Comparison of ENCODE assay signal across 8 cellular contexts in the genomic region with DNA sequence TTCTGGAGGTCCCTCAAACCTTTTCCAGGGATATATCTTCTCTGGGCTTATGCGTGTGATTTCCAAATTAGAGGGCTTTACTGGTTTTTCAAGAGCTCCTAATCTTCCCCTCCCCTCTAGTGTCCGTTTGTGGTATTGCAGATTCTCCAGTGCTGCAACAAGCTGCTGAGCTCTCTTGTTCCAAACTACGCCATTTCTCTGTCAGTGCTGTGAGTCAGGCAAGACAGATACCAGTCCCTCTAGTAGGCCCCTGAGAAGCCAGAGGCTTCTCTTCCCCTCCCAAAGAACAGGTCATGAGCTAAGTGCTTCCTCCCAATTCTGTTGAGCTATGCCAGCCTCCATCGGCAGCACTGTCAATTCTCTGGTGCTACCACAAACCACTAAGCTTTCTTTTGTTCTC.
A peak's percentile ranks its signal among the peaks of the same experiment; 100 is the strongest.
DNase-seq lines count a peak whose midpoint lies in the region; ATAC-seq and TF ChIP-seq lines count a peak whose summit lies in the region.

No MANE protein-coding gene starts in this region.

- H3K27ac ChIP-seq in A673 (ENCODE audit: low read depth, low read length, poor library complexity, severe bottlenecking) (no peak overlapping the region), epithelial cell of prostate (peak overlapping the region; percentile 15), neuronal stem cell (replicated peaks; ENCODE audit: low read length) (no peak overlapping the region)

- peaks cover 6% of the 10 kb centered on the region for H3K9me3 ChIP-seq in A673 (ENCODE audit: low read depth, low read length, poor library complexity, severe bottlenecking)
- peaks cover 0 to 38% of the 10 kb centered on the region in 2 donors for H3K9me3 ChIP-seq in neuronal stem cell (replicated peaks in 1 of 2; ENCODE audit: control insufficient read depth in 2 of 2, insufficient read depth in 1 of 2, low read depth in 1 of 2, low read length in 2 of 2)

- TF ChIP-seq CTCF in A673 (conservative IDR thresholded peaks at IDR 0.05; ENCODE audit: low read depth, low read length) (peak; percentile 80), GM12874 (IDR thresholded peaks at IDR 0.05; ENCODE audit: insufficient read depth, low read depth, low read length) (peak; percentile 88)

- no peak overlapping the region for H2AFZ ChIP-seq in neuronal stem cell (ENCODE audit: low read length)

- WGBS in neuronal stem cell (ENCODE audit: extremely low coverage in 2 of 2, insufficient read length in 2 of 2, insufficient replicate concordance in 1 of 2), 2 donors, result no CpG with 5 or more reads among the region's 4 CpGs

- H4K8ac ChIP-seq in neuronal stem cell (ENCODE audit: low read depth, low read length), result no peak overlapping the region

- H4K91ac ChIP-seq in neuronal stem cell (ENCODE audit: low read depth, low read length, poor library complexity), result no peak overlapping the region

- H2BK12ac ChIP-seq in neuronal stem cell (ENCODE audit: low read length), result no peak overlapping the region

- POLR2A ChIA-PET in A673 (lab: Charles Lee; ENCODE audit: low non-redundant PET), result interaction anchor here (0.6 to 0.9 kb wide), 2 partner anchors 334 to 1050 kb away, joined by 5 to 20 read pairs; no protein-coding TSS in a partner anchor

- no peak overlapping the region for H3K4ac ChIP-seq in neuronal stem cell (ENCODE audit: low read length)

- H3K36me3 ChIP-seq in A673 (ENCODE audit: insufficient read depth, low read length, poor library complexity, severe bottlenecking), result no peaks in the 10 kb centered on the region
- peaks cover 0 to 34% of the 10 kb centered on the region in 2 donors for H3K36me3 ChIP-seq in neuronal stem cell (replicated peaks in 1 of 2; ENCODE audit: control insufficient read depth in 2 of 2, insufficient read depth in 2 of 2, low read length in 2 of 2)

- no peak overlapping the region for H3K14ac ChIP-seq in neuronal stem cell (ENCODE audit: low read length)

- no peak overlapping the region for H2BK5ac ChIP-seq in neuronal stem cell (ENCODE audit: low read length)

- ATAC-seq in GM21390 (IDR thresholded peaks at IDR 0.05; ENCODE audit: unreplicated experiment), result no peak

- no peaks in the 10 kb centered on the region for H3K27me3 ChIP-seq in A673 (replicated peaks; ENCODE audit: insufficient read depth, low read depth, low read length, poor library complexity)
- no peaks in the 10 kb centered on the region for H3K27me3 ChIP-seq in neuronal stem cell (ENCODE audit: control insufficient read depth in 3 of 3, insufficient read depth in 3 of 3, low read depth in 1 of 3, low read length in 3 of 3)

- peaks cover 24% of the 10 kb centered on the region for H3K4me1 ChIP-seq in A673 (ENCODE audit: insufficient read depth, low read length, poor library complexity, severe bottlenecking)
- peaks cover 5 to 15% of the 10 kb centered on the region in 2 donors for H3K4me1 ChIP-seq in neuronal stem cell (ENCODE audit: control insufficient read depth in 2 of 2, insufficient read depth in 1 of 2, low read depth in 1 of 2, low read length in 2 of 2)

- no peak overlapping the region for H3K4me3 ChIP-seq in A673 (ENCODE audit: low read depth, low read length, poor library complexity, severe bottlenecking)
- no peak overlapping the region for H3K4me3 ChIP-seq in neuronal stem cell (ENCODE audit: low read length in 2 of 2)

- CTCF ChIA-PET in A673 (lab: Charles Lee), result interaction anchor here (0.9 to 1.4 kb wide), 7 partner anchors 9 to 613 kb away, joined by 3 to 10 read pairs (median 6); a partner anchor contains a TSS

- no peak overlapping the region for H3K23ac ChIP-seq in neuronal stem cell (ENCODE audit: low read depth, low read length, poor library complexity)

- no peak overlapping the region for H2BK120ac ChIP-seq in neuronal stem cell (ENCODE audit: low read depth, low read length)

- no peak overlapping the region for H2BK15ac ChIP-seq in neuronal stem cell (ENCODE audit: low read length)

- no peak overlapping the region for H3K18ac ChIP-seq in neuronal stem cell (ENCODE audit: low read length)

- H3K79me1 ChIP-seq in neuronal stem cell (ENCODE audit: low read depth, low read length), result no peaks in the 10 kb centered on the region

- H3K4me2 ChIP-seq in neuronal stem cell (ENCODE audit: insufficient read depth, low read length, poor library complexity, severe bottlenecking), result no peak overlapping the region

- no peak overlapping the region for H2AK5ac ChIP-seq in neuronal stem cell (ENCODE audit: low read depth, low read length)

- no TSS peak for BruUV-seq in A673 (replicated peaks; lab: Mats Ljungman, UMichigan)

- no peak overlapping the region for H3K9ac ChIP-seq in neuronal stem cell (ENCODE audit: low read depth, low read length, poor library complexity)

- intact Hi-C loops in A673 (cut with micrococcal nuclease; ENCODE audit: unreplicated experiment), result no loop called here

- peak; percentile 89 for DNase-seq in A673 (ENCODE audit: low spot score)
- peak; percentile 69 to 79 for DNase-seq in NCI-H524 (lab: John Stamatoyannopoulos, UW)
- DNase-seq in activated CD4-positive, alpha-beta T cell treated with anti-CD3 and anti-CD28 coated beads, Interleukin-2, amount 50 U/mL, for 4 hours, result peak; percentile 34 to 39
- DNase-seq in epithelial cell of prostate (ENCODE audit: low read depth, low spot score), result peak; percentile 46
- peak; percentile 77 for DNase-seq in neuronal stem cell (ENCODE audit: low spot score)
- no peak for DNase-seq in cerebellar nuclear complex (lab: John Stamatoyannopoulos, UW)

Comparison
In these comparisons a context has a peak if more than half of its experiments do, and no peak if none do; other contexts are left out.
1. DNase-seq: peak in A673 (single experiment), NCI-H524 (2 of 2), activated CD4-positive, alpha-beta T cell treated with anti-CD3 and anti-CD28 coated beads, Interleukin-2, amount 50 U/mL, for 4 hours (2 of 2), epithelial cell of prostate (single experiment) and neuronal stem cell (single experiment); none in cerebellar nuclear complex (0 of 2).